ENCODE assay signal across 9 cellular contexts in the genomic region with DNA sequence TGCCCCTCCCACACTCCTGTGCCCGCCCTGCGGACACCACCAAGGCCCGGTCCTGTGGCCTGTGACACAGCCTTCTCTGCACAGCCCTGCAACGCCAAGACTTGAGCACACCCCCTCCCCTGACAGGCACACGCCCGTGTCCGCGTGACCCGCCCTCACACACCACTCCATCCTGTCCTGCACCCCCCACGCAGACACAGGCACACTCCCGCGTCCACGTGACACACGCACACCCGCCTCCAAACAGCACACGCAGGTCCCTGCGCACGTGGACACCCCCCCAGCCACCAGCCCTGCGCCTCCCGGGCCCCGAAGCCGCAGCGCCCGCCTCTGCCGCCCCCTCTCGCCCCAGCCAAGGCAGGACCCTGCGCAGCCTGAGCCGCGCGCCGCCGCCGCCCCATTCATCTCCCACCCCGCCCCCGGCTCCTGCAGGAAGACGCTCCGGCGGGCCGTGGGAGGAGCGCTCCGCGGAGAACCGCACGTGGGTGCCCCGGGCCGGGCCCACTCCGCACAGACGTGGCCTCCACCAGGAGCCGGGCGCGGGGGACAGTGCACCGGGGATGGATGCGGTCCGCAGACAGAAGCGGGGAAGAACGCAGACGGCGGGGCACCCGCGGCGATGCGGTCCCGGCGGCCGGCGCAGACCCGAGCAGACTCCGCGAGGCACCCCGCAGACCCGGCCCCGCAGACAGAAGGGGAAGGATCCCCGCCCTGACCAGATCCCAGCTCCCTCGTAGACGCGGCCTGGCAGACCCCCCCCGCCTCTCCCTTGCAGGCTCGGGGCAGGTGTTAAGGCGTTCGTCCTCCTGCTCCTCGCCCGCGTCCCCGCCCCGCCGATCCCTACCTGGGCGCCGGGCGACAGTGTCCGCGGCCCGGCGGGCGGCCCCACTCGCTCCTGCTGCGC. TPM values are rescaled to one million over a fixed set of nuclear protein-coding genes. Genes with fewer than 3 reads are reported as not detected.
DNase-seq lines count a peak whose midpoint lies in the region; ATAC-seq and TF ChIP-seq lines count a peak whose summit lies in the region.
"Had no signal": no experiment of that assay in that cellular context is flagged by ENCODE, and none has a peak within 500 bp of the region (broad histone marks: within the 10 kb centered on the region; RNA-seq: fewer than 3 reads in every experiment).

No MANE protein-coding gene starts in this region.

- no peak overlapping the region for H3K27ac ChIP-seq in MM.1S (ENCODE audit: low read length)

- TF ChIP-seq CTCF in MM.1S (IDR thresholded peaks at IDR 0.05; ENCODE audit: low read length): no peak

- H3K79me2 ChIP-seq in MM.1S (ENCODE audit: low read length): no peaks in the 10 kb centered on the region

- peak overlapping the region; percentile 87 for H2AFZ ChIP-seq in MM.1S (ENCODE audit: low read length)

- H3K4me1 ChIP-seq in MM.1S (ENCODE audit: low read length): peaks cover 7% of the 10 kb centered on the region

- H3K9me2 ChIP-seq in MM.1S (replicated peaks; ENCODE audit: insufficient read depth, low read length): no peaks in the 10 kb centered on the region

- no peaks in the 10 kb centered on the region; the same call in 1 of the 2 replicates for H3K27me3 ChIP-seq in MM.1S (replicated peaks; ENCODE audit: insufficient read depth, low read length)

- peak overlapping the region; percentile 97 for H3K4me2 ChIP-seq in MM.1S (ENCODE audit: low read depth, low read length)

- H3K36me3 ChIP-seq in MM.1S (replicated peaks; ENCODE audit: insufficient read depth, low read length): no peaks in the 10 kb centered on the region

- H3F3A ChIP-seq in MM.1S (ENCODE audit: insufficient read depth, low read length): no peaks in the 10 kb centered on the region

- no peaks in the 10 kb centered on the region for H3K9me3 ChIP-seq in MM.1S (replicated peaks; ENCODE audit: insufficient read depth, low read length)

- ATAC-seq in GM21786 (IDR thresholded peaks at IDR 0.05; ENCODE audit: unreplicated experiment): peak; percentile 8
- peak; percentile 22 to 37 for ATAC-seq in activated CD4-positive, CD25-positive, alpha-beta regulatory T cell treated with anti-CD3 and anti-CD28 coated beads, Interleukin-2, amount 50 U/mL, for 24 hours

- DNase-seq in Caki2 (ENCODE audit: low read depth): peak; percentile 94
- peak; percentile 23 for DNase-seq in MM.1S
- DNase-seq in central memory CD4-positive, alpha-beta T cell: peak; percentile 84
- DNase-seq in kidney glomerular epithelial cell (lab: John Stamatoyannopoulos, UW): peak; percentile 19
- DNase-seq in stimulated activated CD4-positive, alpha-beta T cell treated with anti-CD3 and anti-CD28 coated beads, Interleukin-15, amount 100 ng/mL, for 24 hours: peak; percentile 75
- no peak for DNase-seq in NCI-H128 (lab: John Stamatoyannopoulos, UW; ENCODE audit: unreplicated experiment)

- H4K20me1 ChIP-seq in MM.1S (ENCODE audit: insufficient read depth, low read length): no peaks in the 10 kb centered on the region

- peak overlapping the region; percentile 76 for H3K4me3 ChIP-seq in MM.1S (ENCODE audit: low read length)

- peak overlapping the region; percentile 54 for H3K9ac ChIP-seq in MM.1S (ENCODE audit: low read length)

- in situ Hi-C loops in Caki2 (cut with HindIII; ENCODE audit: low pct_unique_long_range_greater_than_20kb, low sequenced_read_pairs): no loop called here

RNA-seq across cellular contexts. Expression of a gene that starts 0.5 kb away (rescaled TPM):
- total RNA-seq in Caki2 (2014; rRNA removed; shearing (Covaris generic); ENCODE audit: low replicate concordance): 9.7 and 13.6 TPM in 2 replicates

RNA-seq across cellular contexts. Expression of a gene that starts 23.9 kb away (rescaled TPM):
- not detected in 2 replicates for total RNA-seq in Caki2 (2014; rRNA removed; shearing (Covaris generic); ENCODE audit: low replicate concordance)
- total RNA-seq: dermis microvascular lymphatic vessel endothelial cell had no signal

RNA-seq across cellular contexts. Expression of a gene that starts 46.3 kb away (rescaled TPM):
- total RNA-seq in Caki2 (2014; rRNA removed; shearing (Covaris generic); ENCODE audit: low replicate concordance): 4.8 and 9.3 TPM in 2 replicates
